Comparison of ENCODE assay signal across 16 cellular contexts in the genomic region with DNA sequence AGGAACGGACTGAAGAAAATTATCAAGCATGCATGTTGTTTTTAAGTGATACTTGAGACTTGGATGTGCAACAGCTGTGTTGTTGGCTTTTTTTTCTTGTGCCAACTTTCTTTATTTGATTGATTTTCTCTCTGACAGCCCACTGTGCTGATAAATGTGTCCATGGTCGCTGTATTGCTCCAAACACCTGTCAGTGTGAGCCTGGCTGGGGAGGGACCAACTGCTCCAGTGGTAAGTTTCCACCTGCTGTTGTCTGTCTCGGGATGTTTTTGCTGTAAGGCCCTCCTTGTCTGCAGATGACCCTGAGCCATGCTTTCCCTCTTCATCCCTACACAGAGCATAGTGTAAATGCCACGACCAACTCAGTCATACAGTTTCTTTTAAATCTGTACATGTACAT.
"Had no signal": no experiment of that assay in that cellular context is flagged by ENCODE, and none has a peak within 500 bp of the region (broad histone marks: within the 10 kb centered on the region; RNA-seq: fewer than 3 reads in every experiment).

No MANE protein-coding gene starts in this region.

- ATAC-seq: activated CD8-positive, alpha-beta memory T cell treated with anti-CD3 and anti-CD28 coated beads, Interleukin-2, amount 10 ng/mL, durations not matched to agents 7 days and 5 days; left ventricle myocardium superior had no signal

- H3K36me3 ChIP-seq: brain microvascular endothelial cell, thyroid gland, vagina had no signal

- H3K4me1 ChIP-seq: thyroid gland, vagina had no signal

- H3K4me2 ChIP-seq: hepatocyte had no signal

- H3K27ac ChIP-seq: brain microvascular endothelial cell, hepatocyte, thyroid gland, vagina had no signal

- H3K4me3 ChIP-seq: hepatocyte, thyroid gland, vagina had no signal

- H3K27me3 ChIP-seq: brain microvascular endothelial cell, thyroid gland, vagina had no signal

- H3K4me3 Mint-ChIP-seq: activated CD8-positive, alpha-beta memory T cell treated with anti-CD3 and anti-CD28 coated beads, Interleukin-2, amount 10 ng/mL, durations not matched to agents 7 days and 5 days; activated naive CD4-positive, alpha-beta T cell treated with anti-CD3 and anti-CD28 coated beads, Interleukin-2, amount 50 U/mL, for 24 hours; activated T-cell treated with anti-CD3 and anti-CD28 coated beads, Interleukin-2, amount 50 U/mL, for 24 hours; endodermal cell had no signal

- DNase-seq: activated CD4-positive, alpha-beta T cell treated with anti-CD3 and anti-CD28 coated beads for 1 hour; activated CD4-positive, alpha-beta T cell treated with anti-CD3 and anti-CD28 coated beads, Interleukin-2, amount 50 U/mL, for 48 hours; activated CD8-positive, alpha-beta memory T cell treated with anti-CD3 and anti-CD28 coated beads, Interleukin-2, amount 10 ng/mL, durations not matched to agents 7 days and 5 days; activated effector memory CD4-positive, alpha-beta T cell treated with Interleukin-2 at 50 U/mL for 16 hours; activated T-cell treated with anti-CD3 and anti-CD28 coated beads, Interleukin-2, amount 50 U/mL, for 24 hours; brain microvascular endothelial cell; endodermal cell; erythroblast; kidney; left ventricle myocardium superior; mesenchymal stem cell; small intestine; thyroid gland had no signal

- H3K4me1 Mint-ChIP-seq: activated CD8-positive, alpha-beta memory T cell treated with anti-CD3 and anti-CD28 coated beads, Interleukin-2, amount 10 ng/mL, durations not matched to agents 7 days and 5 days; activated naive CD4-positive, alpha-beta T cell treated with anti-CD3 and anti-CD28 coated beads, Interleukin-2, amount 50 U/mL, for 24 hours; endodermal cell had no signal

- H2AFZ ChIP-seq: hepatocyte had no signal

- H3K9me3 Mint-ChIP-seq: activated naive CD4-positive, alpha-beta T cell treated with anti-CD3 and anti-CD28 coated beads, Interleukin-2, amount 50 U/mL, for 24 hours; activated T-cell treated with anti-CD3 and anti-CD28 coated beads, Interleukin-2, amount 50 U/mL, for 24 hours had no signal

- H3K36me3 Mint-ChIP-seq: activated CD8-positive, alpha-beta memory T cell treated with anti-CD3 and anti-CD28 coated beads, Interleukin-2, amount 10 ng/mL, durations not matched to agents 7 days and 5 days; activated naive CD4-positive, alpha-beta T cell treated with anti-CD3 and anti-CD28 coated beads, Interleukin-2, amount 50 U/mL, for 24 hours had no signal

- H3K79me2 ChIP-seq: hepatocyte had no signal

- H3K27ac Mint-ChIP-seq: activated CD8-positive, alpha-beta memory T cell treated with anti-CD3 and anti-CD28 coated beads, Interleukin-2, amount 10 ng/mL, durations not matched to agents 7 days and 5 days; activated naive CD4-positive, alpha-beta T cell treated with anti-CD3 and anti-CD28 coated beads, Interleukin-2, amount 50 U/mL, for 24 hours; activated T-cell treated with anti-CD3 and anti-CD28 coated beads, Interleukin-2, amount 50 U/mL, for 24 hours; endodermal cell had no signal

- H3K9me3 ChIP-seq: thyroid gland, vagina had no signal
